10 cellular contexts compared by ENCODE assay signal in the genomic region with DNA sequence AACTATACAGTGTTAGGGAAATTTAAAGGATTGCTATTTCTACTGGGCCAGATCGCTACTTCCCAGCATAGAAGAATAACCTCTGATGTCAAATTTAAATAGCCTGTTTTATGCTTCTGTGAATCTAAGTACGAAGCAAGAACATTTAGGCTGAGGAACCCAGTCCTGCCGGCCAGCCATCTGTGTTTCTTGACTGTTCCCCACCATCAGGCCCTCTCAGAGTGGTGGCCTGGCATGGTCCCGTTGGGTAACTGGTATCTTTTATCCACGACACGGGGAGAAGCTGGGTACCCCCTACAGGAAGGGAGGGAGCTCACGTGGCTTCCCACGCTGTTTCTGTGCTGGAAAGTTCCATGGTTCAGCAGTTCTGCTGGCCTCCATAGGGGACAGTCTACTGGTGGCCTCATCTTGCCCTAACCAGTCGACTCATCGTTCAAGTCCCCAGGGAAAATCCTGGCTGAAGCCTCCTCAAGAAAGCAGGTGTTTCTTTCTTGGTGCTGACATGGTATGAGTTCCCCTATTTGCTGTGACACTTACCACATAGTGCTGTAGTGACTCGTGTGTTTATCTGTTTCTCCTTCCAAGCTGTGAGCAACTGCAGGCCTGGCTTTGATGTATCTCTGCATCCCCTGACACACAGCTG.
A peak's percentile ranks its signal among the peaks of the same experiment; 100 is the strongest.
DNase-seq lines count a peak whose midpoint lies in the region; ATAC-seq, FAIRE-seq and TF ChIP-seq lines count a peak whose summit lies in the region.
"Had no signal": no experiment of that assay in that cellular context is flagged by ENCODE, and none has a peak within 500 bp of the region (broad histone marks: within the 10 kb centered on the region; RNA-seq: fewer than 3 reads in every experiment).

No MANE protein-coding gene starts in this region.

- peaks cover 3% of the 10 kb centered on the region for H3K27me3 Mint-ChIP-seq in osteocyte (ENCODE audit: unreplicated experiment)

- no peaks in the 10 kb centered on the region for H3K27me3 ChIP-seq in SJSA1 (replicated peaks)

- H3K27ac ChIP-seq in SJSA1, result peak overlapping the region; percentile 53

- no peak for FAIRE-seq in GM12891 (lab: Jason Lieb, UNC)

- H3K9me3 Mint-ChIP-seq in osteocyte (ENCODE audit: unreplicated experiment), result peaks cover 7% of the 10 kb centered on the region

- no peak for TF ChIP-seq CTCF in osteocyte (IDR thresholded peaks at IDR 0.05)

- H3K4me3 ChIP-seq in SJSA1, result no peak overlapping the region

- peaks cover 43% of the 10 kb centered on the region for H3K4me1 ChIP-seq in SJSA1 (replicated peaks)

- peak; percentile 57 for ATAC-seq in HG02623 (IDR thresholded peaks at IDR 0.05; ENCODE audit: unreplicated experiment)

- no peak for TF ChIP-seq POLR2A in GM12891 (IDR thresholded peaks at IDR 0.05; ENCODE audit: low read depth, low read length)

- DNase-seq in GM12891 (ENCODE audit: insufficient read length, low spot score) (no peak), SJSA1 (ENCODE audit: low read depth in 1 of 2, low spot score in 2 of 2) (peak; percentile 33 to 59), myocyte (ENCODE audit: low read depth) (peak; percentile 81), osteocyte (ENCODE audit: extremely low spot score, unreplicated experiment) (no peak), anterior cingulate cortex (lab: John Stamatoyannopoulos, UW) (no peak), SHP77 treated with DMSO at 0.1 percent for 48 hours (lab: John Stamatoyannopoulos, UW) (no peak)
- DNase-seq in activated naive CD4-positive, alpha-beta T cell treated with Interleukin-2 at 50 U/mL for 16 hours, result no peak
- DNase-seq: caudate nucleus, NCI-H1092 had no signal

- 0 out of 2 replicates have a peak, but pooled peaks cover 4% of the 10 kb centered on the region for H3K9me3 ChIP-seq in SJSA1 (replicated peaks)

- peaks cover 5% of the 10 kb centered on the region for H3K4me1 Mint-ChIP-seq in osteocyte (ENCODE audit: unreplicated experiment)

- H3K36me3 Mint-ChIP-seq in osteocyte (ENCODE audit: unreplicated experiment), result no peaks in the 10 kb centered on the region

- no peak overlapping the region for H3K27ac Mint-ChIP-seq in osteocyte (ENCODE audit: unreplicated experiment)

- 0 out of 2 replicates have a peak, but pooled peaks cover under 1% of the 10 kb centered on the region for H3K36me3 ChIP-seq in SJSA1

- H3K4me3 Mint-ChIP-seq in osteocyte (ENCODE audit: unreplicated experiment), result no peak overlapping the region

TF ChIP-seq in GM12891, 5 proteins besides CTCF, POLR2A, EP300 and RAD21:
- TF ChIP-seq TAF1 (IDR thresholded peaks at IDR 0.05; ENCODE audit: low read depth, low read length) (no peak), POU2F2 (IDR thresholded peaks at IDR 0.05; ENCODE audit: low read depth, low read length) (no peak), POLR2AphosphoS5 (IDR thresholded peaks at IDR 0.05; ENCODE audit: low read depth, low read length) (no peak), SPI1 (IDR thresholded peaks at IDR 0.05; ENCODE audit: low read depth, low read length) (peak; percentile 66), PAX5 (IDR thresholded peaks at IDR 0.05; ENCODE audit: insufficient read depth, low read length, severe bottlenecking) (no peak)
TF ChIP-seq in GM12891: peak in this region for 1.

Comparison
In these comparisons a context has a peak if more than half of its experiments do, and no peak if none do; other contexts are left out.
1. DNase-seq: peak in SJSA1 (2 of 2) and myocyte (single experiment); none in GM12891 (single experiment), osteocyte (single experiment), activated naive CD4-positive, alpha-beta T cell treated with Interleukin-2 at 50 U/mL for 16 hours (single experiment), anterior cingulate cortex (0 of 58) and SHP77 treated with DMSO at 0.1 percent for 48 hours (single experiment).